9 cellular contexts compared by ENCODE assay signal in the genomic region with DNA sequence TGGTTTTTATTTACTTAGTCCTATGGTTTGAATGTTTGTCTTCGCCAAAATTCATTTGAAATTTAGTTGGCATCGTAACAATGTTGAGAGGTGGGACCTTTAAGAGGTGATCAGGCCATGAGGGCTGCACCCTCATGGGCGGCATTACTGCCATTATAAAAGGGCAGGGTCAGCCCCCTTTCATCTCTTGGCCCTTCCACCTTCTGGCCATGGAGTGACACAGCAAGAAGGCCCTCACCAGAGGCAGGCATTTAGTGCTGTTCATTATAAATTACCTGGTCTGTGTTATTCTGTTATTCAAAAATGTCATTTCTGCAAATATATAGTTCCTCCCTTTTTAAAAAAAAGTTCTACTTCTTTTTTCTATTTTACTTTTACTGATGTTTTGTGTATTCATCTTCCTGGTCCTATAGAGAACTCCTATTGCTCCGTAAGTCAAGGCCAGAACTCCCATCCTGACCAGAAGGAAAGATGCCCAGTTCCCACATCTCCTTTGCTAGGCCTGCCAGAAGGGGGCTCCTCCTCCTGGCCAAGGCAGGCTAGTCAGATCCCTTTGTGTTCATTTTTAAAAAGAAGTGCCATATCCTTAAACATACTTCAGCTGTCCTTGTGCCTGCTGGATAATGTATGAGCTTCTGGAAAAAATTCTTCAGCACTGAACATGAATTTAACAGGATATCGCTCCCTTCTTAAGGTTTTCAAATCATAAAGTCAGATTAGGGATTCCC. TPM values are rescaled to one million over a fixed set of nuclear protein-coding genes. Genes with fewer than 3 reads are reported as not detected.
A peak's percentile ranks its signal among the peaks of the same experiment; 100 is the strongest.
DNase-seq lines count a peak whose midpoint lies in the region; ATAC-seq, FAIRE-seq and TF ChIP-seq lines count a peak whose summit lies in the region.
"Had no signal": no experiment of that assay in that cellular context is flagged by ENCODE, and none has a peak within 500 bp of the region (broad histone marks: within the 10 kb centered on the region; RNA-seq: fewer than 3 reads in every experiment).

No MANE protein-coding gene starts in this region.

- H3K27me3 Mint-ChIP-seq in CD8-positive, alpha-beta memory T cell = no peaks in the 10 kb centered on the region
- H3K27me3 Mint-ChIP-seq in nephron progenitor cell (ENCODE audit: low read depth, poor library complexity) = peaks cover 10% of the 10 kb centered on the region

- no peaks in the 10 kb centered on the region for H3K79me2 ChIP-seq in HepG2 (ENCODE audit: insufficient read depth, low read length)

- H4K20me1 ChIP-seq in HepG2 (ENCODE audit: insufficient read depth, low read length) = no peaks in the 10 kb centered on the region

- H3K4me1 ChIP-seq in HepG2 (ENCODE audit: insufficient read depth, low read length) = peaks cover 47% of the 10 kb centered on the region
- peaks cover 18% of the 10 kb centered on the region for H3K4me1 ChIP-seq in CD8-positive, alpha-beta memory T cell (ENCODE audit: insufficient read depth, low read length)

- DNase-seq in BJ (ENCODE audit: low read depth) (no peak), HT1080 (ENCODE audit: low read depth) (peak; percentile 25), amniotic epithelial cell (ENCODE audit: low read depth) (peak; percentile 32), HepG2 (ENCODE audit: low spot score) (no peak), nephron progenitor cell (no peak), SW480 (ENCODE audit: low spot score) (no peak)
- no peak for DNase-seq in activated CD4-positive, alpha-beta T cell treated with anti-CD3 and anti-CD28 coated beads, Interleukin-2, amount 50 U/mL, for 1 hour
- no peak for DNase-seq in CD8-positive, alpha-beta memory T cell

- in situ Hi-C loops in HepG2 (cut with HindIII; ENCODE audit: extremely low pct_ligation_motif_present, low pct_unique_long_range_greater_than_20kb) = no loop called here

- peak overlapping the region in 1 of 8 donors; percentile 31 for H3K27ac Mint-ChIP-seq in CD8-positive, alpha-beta memory T cell
- no peak overlapping the region for H3K27ac Mint-ChIP-seq in nephron progenitor cell

- no peak for TF ChIP-seq EP300 in HepG2 (IDR thresholded peaks at IDR 0.05; ENCODE audit: low read depth in 2 of 2, low read length in 2 of 2)
- TF ChIP-seq EP300 in HepG2 (CRISPR knock-in tag; IDR thresholded peaks at IDR 0.05; ENCODE audit: borderline replicate concordance) = no peak

- H2AFZ ChIP-seq in HepG2 (ENCODE audit: low read length) = no peak overlapping the region

- no peak overlapping the region for H3K27ac ChIP-seq in HepG2 (ENCODE audit: extremely low read length, insufficient read depth, low read length)
- no peak overlapping the region for H3K27ac ChIP-seq in CD8-positive, alpha-beta memory T cell (ENCODE audit: low read depth, low read length)
- H3K27ac ChIP-seq: epithelial cell of prostate had no signal

- H3K36me3 Mint-ChIP-seq in CD8-positive, alpha-beta memory T cell = no peaks in the 10 kb centered on the region
- H3K36me3 Mint-ChIP-seq in nephron progenitor cell (ENCODE audit: low read depth) = no peaks in the 10 kb centered on the region

- no peak overlapping the region for H3K4me2 ChIP-seq in HepG2 (ENCODE audit: low read depth, low read length)

- H3K9me3 Mint-ChIP-seq in CD8-positive, alpha-beta memory T cell = no peaks in the 10 kb centered on the region
- peaks cover 2% of the 10 kb centered on the region for H3K9me3 Mint-ChIP-seq in nephron progenitor cell

- no TSS peak for BruUV-seq in HepG2 (replicated peaks; lab: Mats Ljungman, UMichigan)

- peaks cover 6% of the 10 kb centered on the region for H3K27me3 ChIP-seq in BJ (ENCODE audit: control insufficient read depth, insufficient read depth, low read length)
- H3K27me3 ChIP-seq in HepG2 (ENCODE audit: control insufficient read depth in 1 of 2, insufficient read depth in 2 of 2, low read length in 2 of 2) = peaks cover 0 to 1% of the 10 kb centered on the region in 2 experiments; a peak in 1 of 5 replicates
- no peaks in the 10 kb centered on the region for H3K27me3 ChIP-seq in CD8-positive, alpha-beta memory T cell (ENCODE audit: insufficient read depth, low read length, poor library complexity, severe bottlenecking)

- 68% methylated on average over 5 of the region's 5 CpGs for WGBS in HepG2 (ENCODE audit: low lambda C conversion rate)

- H3K4me3 ChIP-seq in BJ (ENCODE audit: low read depth, low read length) (no peak overlapping the region), HepG2 (replicated peaks in 1 of 3; ENCODE audit: insufficient read depth in 1 of 3, low read depth in 2 of 3, low read length in 3 of 3) (no peak overlapping the region)
- H3K4me3 ChIP-seq in CD8-positive, alpha-beta memory T cell (ENCODE audit: low read length) = no peak overlapping the region

- POLR2A ChIA-PET in BJ (lab: Charles Lee) (no interaction called here), HepG2 (lab: Yijun Ruan, JAX) (no interaction called here)
- POLR2A ChIA-PET in CD8-positive, alpha-beta memory T cell (lab: Charles Lee) = no interaction called here

- no peak for FAIRE-seq in HepG2 (lab: Jason Lieb, UNC)

- intact Hi-C loops in HepG2 (cut with micrococcal nuclease; ENCODE audit: unreplicated experiment) = no loop called here

- no peak for TF ChIP-seq POLR2A in HepG2 (IDR thresholded peaks at IDR 0.05; ENCODE audit: insufficient read depth in 1 of 2, low read depth in 2 of 2, low read length in 2 of 2)

- no peaks in the 10 kb centered on the region for H3K9me3 ChIP-seq in HepG2 (ENCODE audit: low read length)
- H3K9me3 ChIP-seq in CD8-positive, alpha-beta memory T cell (ENCODE audit: low read length) = no peaks in the 10 kb centered on the region

- TF ChIP-seq RAD21 in HepG2 (CRISPR knock-in tag; IDR thresholded peaks at IDR 0.05) = no peak

- CTCF ChIA-PET in BJ (lab: Yijun Ruan, JAX) (interaction anchor here (1.2 kb wide), 1 partner anchor 10 kb away, joined by 4 read pairs; a partner anchor contains a TSS), HepG2 (lab: Yijun Ruan, JAX; ENCODE audit: low intra/inter-chr PET ratio, low total read pairs) (no interaction called here)
- CTCF ChIA-PET in CD8-positive, alpha-beta memory T cell (lab: Charles Lee) = interaction anchor here (1.3 to 2.7 kb wide), 2 partner anchors 10 to 37 kb away, joined by 6 to 9 read pairs; a partner anchor contains a TSS

- H3K9ac ChIP-seq in HepG2 (ENCODE audit: insufficient read depth, low read depth, low read length) = no peak overlapping the region

- no peak for ATAC-seq in HepG2

- peak; percentile 58 for TF ChIP-seq CTCF in BJ (IDR thresholded peaks at IDR 0.05; ENCODE audit: insufficient read depth, low read depth, low read length)
- peak; percentile 53 for TF ChIP-seq CTCF in HepG2 (CRISPR knock-in tag; IDR thresholded peaks at IDR 0.05)
- TF ChIP-seq CTCF in nephron progenitor cell (IDR thresholded peaks at IDR 0.05) = no peak

- peaks cover 16 to 23% (median 22%) of the 10 kb centered on the region in 3 donors for H3K4me1 Mint-ChIP-seq in CD8-positive, alpha-beta memory T cell
- peaks cover 22% of the 10 kb centered on the region for H3K4me1 Mint-ChIP-seq in nephron progenitor cell

- H3K4me3 Mint-ChIP-seq in CD8-positive, alpha-beta memory T cell = no peak overlapping the region
- no peak overlapping the region for H3K4me3 Mint-ChIP-seq in nephron progenitor cell

- H3K36me3 ChIP-seq in BJ (ENCODE audit: control insufficient read depth, insufficient read depth, low read length) (no peaks in the 10 kb centered on the region), HepG2 (replicated peaks in 1 of 2; ENCODE audit: control insufficient read depth in 1 of 2, insufficient read depth in 2 of 2, low read length in 2 of 2) (no peaks in the 10 kb centered on the region)
- H3K36me3 ChIP-seq in CD8-positive, alpha-beta memory T cell (ENCODE audit: insufficient read depth, low read length) = no peaks in the 10 kb centered on the region

TF ChIP-seq in HepG2, 621 proteins besides CTCF, POLR2A, EP300 and RAD21:
- TF ChIP-seq CAMTA2 (CRISPR knock-in tag; IDR thresholded peaks at IDR 0.05; ENCODE audit: borderline replicate concordance) (no peak), STAG1 (CRISPR knock-in tag; IDR thresholded peaks at IDR 0.05) (0 out of 2 replicates have a peak, but pooled peaks have one; percentile 22), SMC3 (IDR thresholded peaks at IDR 0.05; ENCODE audit: low read length) (peak; percentile 25; the same call in 1 of the 2 replicates)

RNA-seq across cellular contexts. Expression of a gene that starts 10.0 kb away (rescaled TPM):
- polyA plus RNA-seq in BJ (2011; rRNA removed) (16.7 and 21.0 TPM in 2 replicates), HepG2 (2011; rRNA removed) (38.2 and 38.9 TPM in 2 replicates)
- 22.9 and 23.4 TPM in 2 replicates for polyA minus RNA-seq in BJ (2011; rRNA and poly(A)+ RNA removed)
- 37.8 and 45.9 TPM in 2 replicates for total RNA-seq in HT1080 (2014; rRNA removed; shearing (Covaris generic))
- 63.9 and 74.8 TPM in 2 replicates for polyA plus RNA-seq in HT1080 (2015; cell fraction: cytosol; rRNA removed)
- polyA plus RNA-seq in HT1080 (2015; cell fraction: nucleus; rRNA removed) = 127 and 140 TPM in 2 replicates
- 64.4 and 76.7 TPM in 2 replicates for total RNA-seq in HepG2 (2016; rRNA removed; fragmentation: Illumina TruSeq; extraction: Trizol)
- 5.8 and 7.2 TPM in 2 replicates for total RNA-seq in HepG2 (2016; cell fraction: cytosol; rRNA removed; fragmentation: Illumina TruSeq; extraction: Trizol; ENCODE audit: low read depth)
- 58.0 and 76.5 TPM in 2 replicates for total RNA-seq in HepG2 (2016; cell fraction: insoluble cytoplasmic fraction; rRNA removed; fragmentation: Illumina TruSeq; extraction: Trizol)
- 18.3 and 23.6 TPM in 2 replicates for total RNA-seq in HepG2 (2016; cell fraction: membrane; rRNA removed; fragmentation: Illumina TruSeq; extraction: Trizol)
- 103 and 116 TPM in 2 replicates for total RNA-seq in HepG2 (2016; cell fraction: nucleus; rRNA removed; fragmentation: Illumina TruSeq; extraction: Trizol)
- polyA plus RNA-seq in HepG2 (2011; cell fraction: cytosol; rRNA removed) = 25.2 and 34.9 TPM in 2 replicates
- 20.9 and 21.1 TPM in 2 replicates for polyA plus RNA-seq in HepG2 (2011; cell fraction: nucleus; rRNA removed)
- polyA plus RNA-seq in HepG2 (2012) = 42.0 and 46.8 TPM in 2 replicates
- polyA plus RNA-seq in HepG2 (2016; cell fraction: cytosol; fragmentation: Illumina TruSeq; extraction: Trizol; ENCODE audit: low read depth) = 3.8 and 4.4 TPM in 2 replicates
- polyA plus RNA-seq in HepG2 (2016; cell fraction: insoluble cytoplasmic fraction; fragmentation: Illumina TruSeq; extraction: Trizol; ENCODE audit: low read depth) = 58.6 and 66.3 TPM in 2 replicates
- 12.1 and 13.5 TPM in 2 replicates for polyA plus RNA-seq in HepG2 (2016; cell fraction: membrane; fragmentation: Illumina TruSeq; extraction: Trizol; ENCODE audit: low read depth)
- 109 and 114 TPM in 2 replicates for polyA plus RNA-seq in HepG2 (2016; cell fraction: nucleus; fragmentation: Illumina TruSeq; extraction: Trizol; ENCODE audit: insufficient read depth, low read depth)
- 59.8 and 110 TPM in 2 replicates for polyA minus RNA-seq in HepG2 (2011; rRNA and poly(A)+ RNA removed; ENCODE audit: low replicate concordance)
- 35.1 and 35.9 TPM in 2 replicates for polyA minus RNA-seq in HepG2 (2011; cell fraction: cytosol; rRNA and poly(A)+ RNA removed)
- polyA minus RNA-seq in HepG2 (2011; cell fraction: nucleus; rRNA and poly(A)+ RNA removed) = 43.9 and 51.8 TPM in 2 replicates
- 100 to 1,000 TPM; 125 to 132 TPM for total RNA-seq in CD8-positive, alpha-beta memory T cell
- 110 TPM for polyA plus RNA-seq in CD8-positive, alpha-beta memory T cell

Comparison
In these comparisons a context has a peak if more than half of its experiments do, and no peak if none do; other contexts are left out.
1. DNase-seq: peak in HT1080 (single experiment) and amniotic epithelial cell (single experiment); none in BJ (single experiment), HepG2 (single experiment), activated CD4-positive, alpha-beta T cell treated with anti-CD3 and anti-CD28 coated beads, Interleukin-2, amount 50 U/mL, for 1 hour (single experiment), CD8-positive, alpha-beta memory T cell (0 of 5), nephron progenitor cell (single experiment) and SW480 (single experiment).